22 cellular contexts compared by ENCODE assay signal in the genomic region with DNA sequence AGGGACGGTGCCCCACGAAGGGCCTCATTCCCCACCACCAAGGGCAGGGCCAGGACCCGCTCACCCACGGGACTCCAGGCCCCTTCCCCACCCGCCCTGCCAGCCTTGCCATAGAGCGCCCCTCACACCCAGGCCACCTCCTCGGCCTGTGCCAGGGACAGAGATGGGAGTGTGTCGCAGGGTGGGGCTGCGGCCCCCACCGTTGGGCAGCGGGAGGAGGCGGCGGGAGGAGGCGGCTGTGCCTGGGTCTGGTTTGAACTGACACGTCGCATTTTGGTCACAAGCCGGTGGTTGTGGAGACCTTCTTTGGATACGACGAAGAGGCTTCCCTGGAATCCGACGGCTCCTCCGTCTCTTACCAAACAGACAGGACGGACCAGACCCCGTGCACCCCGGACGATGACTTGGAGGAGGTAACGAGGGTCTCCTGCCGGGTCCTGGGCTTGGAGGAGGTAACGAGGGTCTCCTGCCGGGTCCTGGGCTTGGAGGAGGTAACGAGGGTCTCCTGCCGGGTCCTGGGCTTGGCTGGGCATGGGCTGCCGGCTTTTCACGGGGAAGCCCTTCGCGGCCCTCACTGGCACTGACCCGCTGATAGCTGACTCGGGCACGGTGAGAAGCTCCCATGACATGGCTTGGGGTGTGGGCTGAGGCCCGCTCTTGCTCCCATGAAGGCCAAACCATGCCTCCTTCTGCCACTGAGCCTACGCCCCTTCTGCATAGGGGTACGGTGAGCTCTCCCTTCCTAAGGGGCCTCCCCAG.
"Had no signal": no experiment of that assay in that cellular context is flagged by ENCODE, and none has a peak within 500 bp of the region (broad histone marks: within the 10 kb centered on the region; RNA-seq: fewer than 3 reads in every experiment).

No MANE protein-coding gene starts in this region.

- DNase-seq: activated CD4-positive, alpha-beta T cell treated with anti-CD3 and anti-CD28 coated beads for 48 hours; activated CD8-positive, alpha-beta memory T cell treated with anti-CD3 and anti-CD28 coated beads, Interleukin-2, amount 50 U/mL, for 4 hours; activated CD8-positive, alpha-beta T cell treated with anti-CD3 and anti-CD28 coated beads, Interleukin-2, amount 10 ng/mL, durations not matched to agents 7 days and 5 days; activated gamma-delta T cell treated with Interleukin-2 at 50 U/mL for 16 hours; activated T-cell treated with anti-CD3 and anti-CD28 coated beads, Interleukin-2, amount 50 U/mL, for 48 hours; brain microvascular endothelial cell; cerebellar nuclear complex; gastrocnemius medialis; nephron progenitor cell; occipital lobe; stimulated activated CD4-positive, alpha-beta T cell treated with anti-CD3 and anti-CD28 coated beads, Interleukin-15, amount 100 ng/mL, for 24 hours; stimulated activated CD4-positive, alpha-beta T cell treated with anti-CD3 and anti-CD28 coated beads, Interleukin-4, amount 100 ng/mL, for 4 hours; stimulated activated CD8-positive, alpha-beta memory T cell treated with anti-CD3 and anti-CD28 coated beads, Interleukin-4, amount 100 ng/mL, for 48 hours; stimulated activated naive CD4-positive, alpha-beta T cell treated with Interleukin-2 at 50 U/mL for 16 hours had no signal

- ATAC-seq: activated CD8-positive, alpha-beta T cell treated with anti-CD3 and anti-CD28 coated beads, Interleukin-2, amount 10 ng/mL, durations not matched to agents 7 days and 5 days; gastrocnemius medialis; heart right ventricle; left colon had no signal

- H3K27ac ChIP-seq: brain microvascular endothelial cell, gastrocnemius medialis, heart right ventricle, SK-N-MC, suprapubic skin had no signal

- H3K9me3 ChIP-seq: gastrocnemius medialis, heart right ventricle, suprapubic skin had no signal

- H3K27me3 Mint-ChIP-seq: activated naive CD8-positive, alpha-beta T cell treated with anti-CD3 and anti-CD28 coated beads, Interleukin-2, amount 10 ng/mL, durations not matched to agents 7 days and 5 days; memory B cell had no signal

- H3K4me3 Mint-ChIP-seq: activated CD8-positive, alpha-beta T cell treated with anti-CD3 and anti-CD28 coated beads, Interleukin-2, amount 10 ng/mL, durations not matched to agents 7 days and 5 days; activated naive CD8-positive, alpha-beta T cell treated with anti-CD3 and anti-CD28 coated beads, Interleukin-2, amount 10 ng/mL, durations not matched to agents 7 days and 5 days; dendritic cell treated with granulocyte-macrophage colony-stimulating factor and Interleukin-4, amounts not matched to agents 40 ng/mL and 50 ng/mL, for 4 days; memory B cell; nephron progenitor cell; type B pancreatic cell had no signal

- H3K4me1 Mint-ChIP-seq: activated naive CD8-positive, alpha-beta T cell treated with anti-CD3 and anti-CD28 coated beads, Interleukin-2, amount 10 ng/mL, durations not matched to agents 7 days and 5 days; memory B cell had no signal

- H3K9me3 Mint-ChIP-seq: activated naive CD8-positive, alpha-beta T cell treated with anti-CD3 and anti-CD28 coated beads, Interleukin-2, amount 10 ng/mL, durations not matched to agents 7 days and 5 days; dendritic cell treated with granulocyte-macrophage colony-stimulating factor and Interleukin-4, amounts not matched to agents 40 ng/mL and 50 ng/mL, for 4 days; memory B cell; nephron progenitor cell; type B pancreatic cell had no signal

- H3K27me3 ChIP-seq: brain microvascular endothelial cell, gastrocnemius medialis had no signal

- H3K4me1 ChIP-seq: gastrocnemius medialis had no signal

- H3K4me3 ChIP-seq: gastrocnemius medialis, heart right ventricle, SK-N-MC, suprapubic skin had no signal

- H3K27ac Mint-ChIP-seq: activated CD8-positive, alpha-beta T cell treated with anti-CD3 and anti-CD28 coated beads, Interleukin-2, amount 10 ng/mL, durations not matched to agents 7 days and 5 days; activated naive CD8-positive, alpha-beta T cell treated with anti-CD3 and anti-CD28 coated beads, Interleukin-2, amount 10 ng/mL, durations not matched to agents 7 days and 5 days; dendritic cell treated with granulocyte-macrophage colony-stimulating factor and Interleukin-4, amounts not matched to agents 40 ng/mL and 50 ng/mL, for 4 days; memory B cell; nephron progenitor cell; type B pancreatic cell had no signal

- H3K36me3 ChIP-seq: brain microvascular endothelial cell, gastrocnemius medialis, suprapubic skin had no signal

- H3K36me3 Mint-ChIP-seq: activated naive CD8-positive, alpha-beta T cell treated with anti-CD3 and anti-CD28 coated beads, Interleukin-2, amount 10 ng/mL, durations not matched to agents 7 days and 5 days; memory B cell; type B pancreatic cell had no signal
